Comparison of ENCODE assay signal across 8 cellular contexts in genomic region chr7:134724606-134725005, GRCh38. TPM values are rescaled to one million over a fixed set of nuclear protein-coding genes. Genes with fewer than 3 reads are reported as not detected.
A peak's percentile ranks its signal among the peaks of the same experiment; 100 is the strongest.
DNase-seq lines count a peak whose midpoint lies in the region; ATAC-seq, FAIRE-seq and TF ChIP-seq lines count a peak whose summit lies in the region.
"Had no signal": no experiment of that assay in that cellular context is flagged by ENCODE, and none has a peak within 500 bp of the region (broad histone marks: within the 10 kb centered on the region; RNA-seq: fewer than 3 reads in every experiment).

No MANE protein-coding gene starts in this region.

- no peaks in the 10 kb centered on the region for H3K36me3 ChIP-seq in GM06990 (ENCODE audit: control insufficient read depth, insufficient read depth, low read length)
- H3K36me3 ChIP-seq in GM12878 (ENCODE audit: control insufficient read depth in 2 of 2, insufficient read depth in 2 of 2, low read length in 1 of 2): no peaks in the 10 kb centered on the region
- no peaks in the 10 kb centered on the region for H3K36me3 ChIP-seq in muscle layer of duodenum (ENCODE audit: control insufficient read depth in 1 of 2, insufficient read depth in 2 of 2, low read length in 2 of 2)

- no peaks in the 10 kb centered on the region for H3K9me3 ChIP-seq in GM12878 (replicated peaks; ENCODE audit: control insufficient read depth, insufficient read depth, low read length)
- no peaks in the 10 kb centered on the region for H3K9me3 ChIP-seq in muscle layer of duodenum (ENCODE audit: control insufficient read depth in 1 of 2, low read length in 2 of 2)

- BruUV-seq in GM12878 (replicated peaks; lab: Mats Ljungman, UMichigan): no TSS peak

- H3K4me2 ChIP-seq in GM12878 (ENCODE audit: control insufficient read depth, insufficient read depth): no peak overlapping the region

- peak; percentile 66 for TF ChIP-seq CTCF in GM06990 (IDR thresholded peaks at IDR 0.05; ENCODE audit: insufficient read depth, low read length, poor library complexity, severe bottlenecking)
- peak; percentile 48 to 59 (median 52); a peak in 5 of 6 replicates for TF ChIP-seq CTCF in GM12878 (IDR thresholded peaks at IDR 0.05 in 2 of 3, conservative IDR thresholded peaks at IDR 0.05 in 1 of 3; ENCODE audit: control insufficient read depth in 2 of 3, extremely low read depth in 1 of 3, insufficient read depth in 1 of 3, low read depth in 3 of 3, low read length in 3 of 3)

- H4K20me1 ChIP-seq in GM12878 (ENCODE audit: control insufficient read depth, insufficient read depth): no peaks in the 10 kb centered on the region

- no peak overlapping the region for H3K9ac ChIP-seq in GM12878 (ENCODE audit: control insufficient read depth, insufficient read depth, low read length)

- peak; percentile 75 for FAIRE-seq in GM12878 (lab: Jason Lieb, UNC)
- FAIRE-seq: TTC549 had no signal

- WGBS in GM12878 (ENCODE audit: insufficient coverage, insufficient replicate concordance, low lambda C conversion rate, missing lambda C conversion rate): 2% methylated on average over 2 of the region's 2 CpGs

- in situ Hi-C loops in GM12878 (cut with MboI): no loop called here

- intact Hi-C loops in GM12878 (cut with micrococcal nuclease; ENCODE audit: unreplicated experiment): loop anchor here (1.0 to 5.0 kb wide), 2 partner anchors 43 to 220 kb away; no protein-coding TSS in a partner anchor

- no peak for TF ChIP-seq EP300 in GM12878 (IDR thresholded peaks at IDR 0.05; ENCODE audit: borderline replicate concordance in 1 of 2, control insufficient read depth in 1 of 2, low read depth in 2 of 2, low read length in 2 of 2)

- POLR2A ChIA-PET in GM12878 (lab: Charles Lee): no interaction called here

- TF ChIP-seq RAD21 in GM12878 (IDR thresholded peaks at IDR 0.05; ENCODE audit: insufficient read depth, low read depth, low read length): peak; percentile 52

- no peak overlapping the region for H3K27ac ChIP-seq in GM12878 (ENCODE audit: control insufficient read depth, insufficient read depth)
- H3K27ac ChIP-seq in muscle layer of duodenum (ENCODE audit: low read length): peak overlapping the region; percentile 81

- CTCF ChIA-PET in GM12878 (lab: Yijun Ruan, JAX): interaction anchor here (0.6 to 7.7 kb wide), 21 partner anchors 9 to 365 kb away, joined by 3 to 60 read pairs (median 5); no protein-coding TSS in a partner anchor

- TF ChIP-seq POLR2A in GM12878 (IDR thresholded peaks at IDR 0.05; ENCODE audit: low read depth, low read length): no peak

- RAD21 ChIA-PET in GM12878 (lab: Charles Lee; ENCODE audit: unreplicated experiment): interaction anchor here (0.6 to 2.4 kb wide), 8 partner anchors 218 to 444 kb away, joined by 3 to 16 read pairs (median 5); no protein-coding TSS in a partner anchor

- ATAC-seq in GM12878 (peak; percentile 85), GM19455 (IDR thresholded peaks at IDR 0.05; ENCODE audit: unreplicated experiment) (no peak), GM21367 (IDR thresholded peaks at IDR 0.05; ENCODE audit: unreplicated experiment) (no peak)

- no peaks in the 10 kb centered on the region for H3K79me2 ChIP-seq in GM12878 (ENCODE audit: control insufficient read depth, insufficient read depth, low read length)

- H2AFZ ChIP-seq in GM12878 (ENCODE audit: control insufficient read depth, low read depth, low read length): peak overlapping the region; percentile 17; the same call in 1 of the 2 replicates

- no peak for DNase-seq in GM06990 (ENCODE audit: extremely low read depth, insufficient read length)
- DNase-seq in HuH-7 (ENCODE audit: low spot score): peak; percentile 52
- DNase-seq in GM12878 (ENCODE audit: low read depth, low spot score): peak; percentile 11
- DNase-seq in cerebellar cortex (ENCODE audit: low spot score): no peak

- SMC1A ChIA-PET in GM12878 (lab: Charles Lee; ENCODE audit: uncharacterized antibody, unreplicated experiment): interaction anchor here (0.8 to 4.2 kb wide), 19 partner anchors 9 to 436 kb away, joined by 3 to 17 read pairs (median 3); no protein-coding TSS in a partner anchor

- H3K4me1 ChIP-seq in GM12878 (ENCODE audit: control insufficient read depth, insufficient read depth, low read length): no peaks in the 10 kb centered on the region
- H3K4me1 ChIP-seq in muscle layer of duodenum (ENCODE audit: control insufficient read depth in 1 of 2, insufficient read depth in 2 of 2, low read length in 2 of 2): peaks cover 4 to 47% of the 10 kb centered on the region in 2 donors

- H3K4me3 ChIP-seq in GM06990 (replicated peaks; ENCODE audit: low read depth, low read length): no peak overlapping the region
- H3K4me3 ChIP-seq in GM12878: no peak overlapping the region
- no peak overlapping the region for H3K4me3 ChIP-seq in muscle layer of duodenum (ENCODE audit: low read depth in 1 of 2, low read length in 2 of 2)

- no peaks in the 10 kb centered on the region for H3K27me3 ChIP-seq in GM06990 (replicated peaks; ENCODE audit: control insufficient read depth, insufficient read depth, low read length)
- H3K27me3 ChIP-seq in GM12878 (replicated peaks in 1 of 2; ENCODE audit: control insufficient read depth in 2 of 2, insufficient read depth in 2 of 2, low read length in 1 of 2): no peaks in the 10 kb centered on the region; a peak in 1 of 4 replicates
- H3K27me3 ChIP-seq in muscle layer of duodenum (ENCODE audit: low read depth, low read length): no peaks in the 10 kb centered on the region

TF ChIP-seq in GM12878, 131 proteins besides CTCF, POLR2A, EP300 and RAD21:
- TF ChIP-seq BCLAF1 (IDR thresholded peaks at IDR 0.05) (no peak), CHD1 (IDR thresholded peaks at IDR 0.05; ENCODE audit: low read depth, low read length) (no peak), HDAC6 (IDR thresholded peaks at IDR 0.05; ENCODE audit: unreplicated experiment) (no peak), STAT1 (conservative IDR thresholded peaks at IDR 0.05) (no peak), IRF5 (IDR thresholded peaks at IDR 0.05; ENCODE audit: borderline replicate concordance) (no peak), PML (IDR thresholded peaks at IDR 0.05; ENCODE audit: low read length) (no peak), SMC3 (IDR thresholded peaks at IDR 0.05; ENCODE audit: borderline replicate concordance, low read length) (peak; percentile 53; the same call in 1 of the 2 replicates)

RNA-seq across cellular contexts. Expression of gene CALD1, which starts 54.8 kb away (rescaled TPM):
- 0.75 TPM in 1 of 2 replicates, not detected in the other for total RNA-seq in GM12878 (2013; cell fraction: nucleolus; rRNA removed)
- total RNA-seq in GM12878 (2014; rRNA removed) (0.23 and 0.65 TPM in 2 replicates), GM12878 (2014; rRNA removed; fragmentation: Illumina TruSeq; extraction: Trizol) (0.14 and 0.22 TPM in 2 replicates), GM12878 (2021) (0.54 and 0.74 TPM in 2 replicates)
- polyA plus RNA-seq in GM12878 (2011; ENCODE audit: low read depth): 0.08 TPM
- polyA plus RNA-seq in GM12878 (2011; rRNA removed) (0.75 and 1.3 TPM in 2 replicates), GM12878 (2014; fragmentation: Illumina TruSeq; extraction: Trizol) (0.09 and 0.10 TPM in 2 replicates), GM12878 (2014; fragmentation: Nextera tagmentation; extraction: Ambion mirVana) (under 1 TPM; 0.03 to 0.04 TPM), GM12878 (2014; rRNA removed) (0.17 and 0.19 TPM in 2 replicates), GM12878 (2016; fragmentation: Nextera tagmentation; extraction: Ambion mirVana) (under 1 TPM; 0.40 to 0.69 TPM)
- polyA plus RNA-seq in GM12878 (2011; cell fraction: cytosol; rRNA removed): 0.36 and 0.42 TPM in 2 replicates
- 0.44 and 0.67 TPM in 2 replicates for polyA plus RNA-seq in GM12878 (2011; cell fraction: nucleus; rRNA removed)
- polyA plus RNA-seq in GM12878 (2012): 0.11 and 0.22 TPM in 2 replicates
- 0.15 and 0.31 TPM in 2 replicates for polyA minus RNA-seq in GM12878 (2011; rRNA and poly(A)+ RNA removed)
- 0.52 TPM in 1 of 2 replicates, not detected in the other for polyA minus RNA-seq in GM12878 (2011; cell fraction: cytosol; rRNA and poly(A)+ RNA removed)
- 0.24 and 0.29 TPM in 2 replicates for polyA minus RNA-seq in GM12878 (2011; cell fraction: nucleus; rRNA and poly(A)+ RNA removed)

Comparison
In these comparisons a context has a peak if more than half of its experiments do, and no peak if none do; other contexts are left out.
1. DNase-seq: peak in HuH-7 (single experiment) and GM12878 (single experiment); none in GM06990 (single experiment) and cerebellar cortex (single experiment).